ENCODE assay signal across 21 cellular contexts in the genomic region with DNA sequence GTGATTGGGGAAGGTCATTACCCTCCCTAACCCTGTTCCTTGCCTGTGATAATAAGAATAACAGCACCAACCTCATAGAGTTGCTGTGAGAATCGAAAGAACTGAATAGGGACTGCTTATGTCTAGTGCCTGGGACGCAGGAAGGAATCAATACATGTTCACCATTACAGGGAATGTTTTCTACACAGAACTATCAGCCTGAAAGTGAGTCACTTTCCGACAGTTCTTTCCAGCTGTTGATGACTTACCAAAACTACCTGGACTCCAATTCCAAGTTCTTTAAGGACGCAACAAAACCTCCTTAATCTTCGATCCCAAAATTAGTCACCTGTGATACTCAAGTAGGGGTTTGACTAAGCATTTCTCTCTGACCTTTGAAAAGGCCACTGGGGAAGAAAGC. TPM values are rescaled to one million over a fixed set of nuclear protein-coding genes. Genes with fewer than 3 reads are reported as not detected.
"Had no signal": no experiment of that assay in that cellular context is flagged by ENCODE, and none has a peak within 500 bp of the region (broad histone marks: within the 10 kb centered on the region; RNA-seq: fewer than 3 reads in every experiment).

No MANE protein-coding gene starts in this region.

- H3K4me3 ChIP-seq: coronary artery, prostate gland, right atrium auricular region, tibial artery, uterus had no signal

- H3K36me3 Mint-ChIP-seq: activated CD4-positive, alpha-beta memory T cell treated with anti-CD3 and anti-CD28 coated beads for 36 hours; activated naive CD4-positive, alpha-beta T cell treated with anti-CD3 and anti-CD28 coated beads, Interleukin-2, amount 10 ng/mL, durations not matched to agents 7 days and 5 days; natural killer cell had no signal

- DNase-seq: activated CD4-positive, alpha-beta memory T cell treated with anti-CD3 and anti-CD28 coated beads for 36 hours; activated CD4-positive, alpha-beta T cell treated with anti-CD3 and anti-CD28 coated beads for 48 hours; activated CD4-positive, CD25-positive, alpha-beta regulatory T cell; activated effector memory CD4-positive, alpha-beta T cell treated with anti-CD3 and anti-CD28 coated beads, Interleukin-2, amount 50 U/mL, for 16 hours; activated naive CD4-positive, alpha-beta T cell treated with anti-CD3 and anti-CD28 coated beads, Interleukin-2, amount 10 ng/mL, durations not matched to agents 7 days and 5 days; amygdala; cerebellar nuclear complex; erythroblast; foreskin melanocyte; left colon; midbrain; natural killer cell; stimulated activated CD4-positive, alpha-beta T cell treated with anti-CD3 and anti-CD28 coated beads, Interleukin-12 subunit alpha, Interleukin-12 subunit beta, amount 100 ng/mL, for 4 hours; stimulated activated CD4-positive, alpha-beta T cell treated with anti-CD3 and anti-CD28 coated beads, Interleukin-4, amount 100 ng/mL, for 4 hours; stimulated activated naive CD8-positive, alpha-beta T cell treated with anti-CD3 and anti-CD28 coated beads, Interleukin-15, Interleukin-2, amounts not matched to agents 100 U/mL and 50 U/mL, for 24 hours; T-helper 17 cell; tibial artery; uterus had no signal

- H3K27me3 ChIP-seq: right atrium auricular region, tibial artery, uterus had no signal

- H3K36me3 ChIP-seq: prostate gland, right atrium auricular region, tibial artery, uterus had no signal

- H3K9me3 ChIP-seq: prostate gland, right atrium auricular region, tibial artery, uterus had no signal

- H3K27ac ChIP-seq: prostate gland had no signal

- H3K4me3 Mint-ChIP-seq: activated CD4-positive, alpha-beta memory T cell treated with anti-CD3 and anti-CD28 coated beads for 36 hours; activated naive CD4-positive, alpha-beta T cell treated with anti-CD3 and anti-CD28 coated beads, Interleukin-2, amount 10 ng/mL, durations not matched to agents 7 days and 5 days; natural killer cell; T-helper 17 cell had no signal

- H3K4me1 Mint-ChIP-seq: activated naive CD4-positive, alpha-beta T cell treated with anti-CD3 and anti-CD28 coated beads, Interleukin-2, amount 10 ng/mL, durations not matched to agents 7 days and 5 days; natural killer cell had no signal

- ATAC-seq: left colon; natural killer cell; stimulated activated naive CD8-positive, alpha-beta T cell treated with anti-CD3 and anti-CD28 coated beads, Interleukin-15, Interleukin-2, amounts not matched to agents 100 U/mL and 50 U/mL, for 24 hours; T-helper 17 cell had no signal

- H3K27ac Mint-ChIP-seq: activated CD4-positive, alpha-beta memory T cell treated with anti-CD3 and anti-CD28 coated beads for 36 hours; activated naive CD4-positive, alpha-beta T cell treated with anti-CD3 and anti-CD28 coated beads, Interleukin-2, amount 10 ng/mL, durations not matched to agents 7 days and 5 days; natural killer cell; T-helper 17 cell had no signal

- H3K4me1 ChIP-seq: prostate gland had no signal

- H3K9me3 Mint-ChIP-seq: activated CD4-positive, alpha-beta memory T cell treated with anti-CD3 and anti-CD28 coated beads for 36 hours; activated naive CD4-positive, alpha-beta T cell treated with anti-CD3 and anti-CD28 coated beads, Interleukin-2, amount 10 ng/mL, durations not matched to agents 7 days and 5 days; natural killer cell had no signal

RNA-seq across cellular contexts. Expression of gene ZNF423, which starts 29.4 kb away (rescaled TPM):
- total RNA-seq: activated CD4-positive, alpha-beta memory T cell treated with anti-CD3 and anti-CD28 coated beads for 36 hours; natural killer cell; T-helper 17 cell had no signal
